2 cellular contexts compared by ENCODE assay signal in genomic region chr15:89690276-89691218, GRCh38.
TF ChIP-seq lines count a peak whose summit lies in the region.

A gene with protein sequence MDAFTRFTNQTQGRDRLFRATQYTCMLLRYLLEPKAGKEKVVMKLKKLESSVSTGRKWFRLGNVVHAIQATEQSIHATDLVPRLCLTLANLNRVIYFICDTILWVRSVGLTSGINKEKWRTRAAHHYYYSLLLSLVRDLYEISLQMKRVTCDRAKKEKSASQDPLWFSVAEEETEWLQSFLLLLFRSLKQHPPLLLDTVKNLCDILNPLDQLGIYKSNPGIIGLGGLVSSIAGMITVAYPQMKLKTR (minus strand): TSS chr15:89690754. CDS start chr15:89690632, 122 bp downstream.
Gene WDR93, plus strand, starts transcription at chr15:89690811. Its CDS starts 10,936 bp downstream, at chr15:89701747.

TF ChIP-seq in IMR-90, 13 proteins besides CTCF, POLR2A, EP300 and RAD21 (continued from another document):
- TF ChIP-seq, protein P1, sequence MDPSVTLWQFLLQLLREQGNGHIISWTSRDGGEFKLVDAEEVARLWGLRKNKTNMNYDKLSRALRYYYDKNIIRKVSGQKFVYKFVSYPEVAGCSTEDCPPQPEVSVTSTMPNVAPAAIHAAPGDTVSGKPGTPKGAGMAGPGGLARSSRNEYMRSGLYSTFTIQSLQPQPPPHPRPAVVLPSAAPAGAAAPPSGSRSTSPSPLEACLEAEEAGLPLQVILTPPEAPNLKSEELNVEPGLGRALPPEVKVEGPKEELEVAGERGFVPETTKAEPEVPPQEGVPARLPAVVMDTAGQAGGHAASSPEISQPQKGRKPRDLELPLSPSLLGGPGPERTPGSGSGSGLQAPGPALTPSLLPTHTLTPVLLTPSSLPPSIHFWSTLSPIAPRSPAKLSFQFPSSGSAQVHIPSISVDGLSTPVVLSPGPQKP (IDR thresholded peaks at IDR 0.05; ENCODE audit: borderline replicate concordance, low read depth, low read length): no peak
- 0 out of 2 replicates have a peak, but pooled peaks have one; percentile 17 for TF ChIP-seq BHLHE40 (IDR thresholded peaks at IDR 0.05; ENCODE audit: low read depth, low read length)
- no peak for TF ChIP-seq CHD1 (IDR thresholded peaks at IDR 0.05; ENCODE audit: low read depth, low read length)
- TF ChIP-seq RFX5 (IDR thresholded peaks at IDR 0.05; ENCODE audit: low read depth, low read length): no peak
- TF ChIP-seq MAZ (IDR thresholded peaks at IDR 0.05; ENCODE audit: borderline replicate concordance, low read depth, low read length): peak; percentile 43; the same call in 1 of the 2 replicates
- no peak for TF ChIP-seq NFE2L2 (IDR thresholded peaks at IDR 0.05; ENCODE audit: low read depth, low read length)
- TF ChIP-seq, protein P2, sequence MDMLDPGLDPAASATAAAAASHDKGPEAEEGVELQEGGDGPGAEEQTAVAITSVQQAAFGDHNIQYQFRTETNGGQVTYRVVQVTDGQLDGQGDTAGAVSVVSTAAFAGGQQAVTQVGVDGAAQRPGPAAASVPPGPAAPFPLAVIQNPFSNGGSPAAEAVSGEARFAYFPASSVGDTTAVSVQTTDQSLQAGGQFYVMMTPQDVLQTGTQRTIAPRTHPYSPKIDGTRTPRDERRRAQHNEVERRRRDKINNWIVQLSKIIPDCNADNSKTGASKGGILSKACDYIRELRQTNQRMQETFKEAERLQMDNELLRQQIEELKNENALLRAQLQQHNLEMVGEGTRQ (IDR thresholded peaks at IDR 0.05; ENCODE audit: low read depth, low read length): no peak
- no peak for TF ChIP-seq SMC3 (IDR thresholded peaks at IDR 0.05; ENCODE audit: low read depth, low read length)
- TF ChIP-seq MXI1 (IDR thresholded peaks at IDR 0.05; ENCODE audit: borderline replicate concordance, low read depth, low read length): no peak

TF ChIP-seq in neural cell, 6 proteins besides CTCF, POLR2A, EP300 and RAD21 (continued from another document):
- TF ChIP-seq REST (IDR thresholded peaks at IDR 0.05; ENCODE audit: borderline replicate concordance) (peak; percentile 22), SMC3 (conservative IDR thresholded peaks at IDR 0.05; ENCODE audit: poor library complexity) (no peak)
